8 cellular contexts compared by ENCODE assay signal in the genomic region with DNA sequence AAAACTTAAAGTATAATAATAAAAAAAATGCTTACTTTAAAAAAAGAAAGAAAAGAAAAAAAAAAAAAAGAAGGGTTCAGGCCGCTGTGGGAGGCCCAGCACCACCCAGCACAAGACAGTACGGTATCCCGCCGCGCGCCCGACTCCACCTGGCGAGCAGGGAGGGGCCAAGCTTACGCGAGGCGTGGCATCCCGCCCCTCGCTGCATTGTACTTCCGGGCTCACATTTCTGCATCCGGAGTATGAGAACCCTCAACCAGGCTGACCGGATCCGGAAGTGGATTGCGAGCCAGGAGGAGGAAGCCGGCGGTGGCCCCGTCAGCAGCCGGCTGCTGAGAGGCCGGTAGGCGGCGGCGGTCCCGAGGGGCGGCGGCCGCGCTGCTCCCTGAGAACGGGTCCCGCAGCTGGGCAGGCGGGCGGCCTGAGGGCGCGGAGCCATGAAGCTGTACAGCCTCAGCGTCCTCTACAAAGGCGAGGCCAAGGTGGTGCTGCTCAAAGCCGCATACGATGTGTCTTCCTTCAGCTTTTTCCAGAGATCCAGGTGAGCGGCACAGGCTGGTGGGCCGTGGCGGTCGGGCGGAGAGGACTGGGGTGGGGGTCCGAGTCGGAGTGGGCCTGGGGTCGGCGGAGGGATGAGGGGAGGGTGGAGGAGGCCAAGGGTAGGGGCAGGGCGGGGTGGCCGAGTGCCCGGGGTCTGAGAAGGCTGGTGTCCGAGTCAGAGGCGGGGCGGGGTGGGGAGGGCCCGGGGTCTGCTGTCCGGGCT. TPM values are rescaled to one million over a fixed set of nuclear protein-coding genes. Genes with fewer than 3 reads are reported as not detected.
A peak's percentile ranks its signal among the peaks of the same experiment; 100 is the strongest.
DNase-seq lines count a peak whose midpoint lies in the region; ATAC-seq, FAIRE-seq and TF ChIP-seq lines count a peak whose summit lies in the region.

Gene YKT6 (plus strand): TSS at position 280 of the 763 bp plus-strand sequence. CDS start 158 bp downstream, at position 438.

- H3K9me3 Mint-ChIP-seq in astrocyte (ENCODE audit: unreplicated experiment) = no peaks in the 10 kb centered on the region

- peaks cover 17% of the 10 kb centered on the region for H3K4me1 Mint-ChIP-seq in astrocyte (ENCODE audit: low read depth, unreplicated experiment)

- peaks cover 19% of the 10 kb centered on the region for H3K36me3 ChIP-seq in astrocyte (ENCODE audit: insufficient read depth, low read length)
- peaks cover 4% of the 10 kb centered on the region for H3K36me3 ChIP-seq in rectal smooth muscle tissue (ENCODE audit: control insufficient read depth, insufficient read depth, low read length)
- H3K36me3 ChIP-seq in aorta (ENCODE audit: control insufficient read depth in 1 of 2, insufficient read depth in 2 of 2, low read length in 1 of 2) = peaks cover 0 to 2% of the 10 kb centered on the region in 2 donors

- H3K9me3 ChIP-seq in astrocyte (ENCODE audit: insufficient read depth, low read depth, low read length) (no peaks in the 10 kb centered on the region), aorta (ENCODE audit: control insufficient read depth, low read length) (no peaks in the 10 kb centered on the region)

- peaks cover 6% of the 10 kb centered on the region for H3K27me3 Mint-ChIP-seq in astrocyte (ENCODE audit: low read depth, unreplicated experiment)

- H3K36me3 Mint-ChIP-seq in astrocyte (ENCODE audit: low read depth, unreplicated experiment) = peaks cover 7% of the 10 kb centered on the region

- H3K27ac Mint-ChIP-seq in astrocyte (ENCODE audit: unreplicated experiment) = peak within 1 kb of the TSS; percentile 67

- H3K27ac ChIP-seq in astrocyte (ENCODE audit: low read depth, low read length) (peak within 1 kb of the TSS; percentile 66), rectal smooth muscle tissue (ENCODE audit: low read depth, low read length) (peak within 1 kb of the TSS; percentile 27), aorta (ENCODE audit: low read depth in 1 of 2, low read length in 2 of 2) (peak within 1 kb of the TSS in 1 of 2 donors; percentile 79)

- peaks cover 52% of the 10 kb centered on the region for H3K79me2 ChIP-seq in astrocyte (ENCODE audit: insufficient read depth, low read length)

- H3K27me3 ChIP-seq in astrocyte (ENCODE audit: insufficient read depth, low read length) = peaks cover 4% of the 10 kb centered on the region
- H3K27me3 ChIP-seq in rectal smooth muscle tissue (ENCODE audit: control insufficient read depth, insufficient read depth, low read length) = no peaks in the 10 kb centered on the region
- no peaks in the 10 kb centered on the region for H3K27me3 ChIP-seq in aorta (ENCODE audit: control insufficient read depth in 1 of 2, insufficient read depth in 2 of 2, low read length in 1 of 2)

- 0 to 1% methylated on average over 49 to 58 of the region's 58 CpGs for WGBS in aorta, 2 donors

- peak; percentile 20 for FAIRE-seq in astrocyte (lab: Jason Lieb, UNC)

- peak within 1 kb of the TSS; percentile 95 for H3K4me3 Mint-ChIP-seq in astrocyte (ENCODE audit: unreplicated experiment)

- TF ChIP-seq CTCF in astrocyte (IDR thresholded peaks at IDR 0.05; ENCODE audit: insufficient read depth, low read depth, low read length) = peak; percentile 19

- peaks cover 44% of the 10 kb centered on the region for H4K20me1 ChIP-seq in astrocyte (ENCODE audit: insufficient read depth, low read length)

- H2AFZ ChIP-seq in astrocyte (ENCODE audit: low read depth, low read length) = peak within 1 kb of the TSS; percentile 76

- peak; percentile 99 for ATAC-seq in GM18502 (IDR thresholded peaks at IDR 0.05; ENCODE audit: poor library complexity, unreplicated experiment)
- peak; percentile 97 for ATAC-seq in HG02970 (IDR thresholded peaks at IDR 0.05; ENCODE audit: low FRiP score, unreplicated experiment)
- ATAC-seq in aorta (ENCODE audit: low FRiP score) = peak; percentile 95

- H3K4me2 ChIP-seq in astrocyte (ENCODE audit: low read length) = peak within 1 kb of the TSS; percentile 98

- peak within 1 kb of the TSS; percentile 94 for H3K4me3 ChIP-seq in astrocyte (ENCODE audit: insufficient read depth, low read depth, low read length)
- peak within 1 kb of the TSS; percentile 83 for H3K4me3 ChIP-seq in rectal smooth muscle tissue (ENCODE audit: low read length)
- H3K4me3 ChIP-seq in aorta (ENCODE audit: low read length in 2 of 2) = peak within 1 kb of the TSS; percentile 85 to 99

- intact Hi-C loops in T-helper 2 cell treated with Interferon-gamma antibody and Interleukin-4, amounts not matched to agents 100 ng/mL and 5 ng/mL, for 36 hours (cut with micrococcal nuclease) = loop anchor here (1.0 to 5.0 kb wide), 5 partner anchors 78 to 595 kb away; partner anchors contain the start of genes NUDCD3, POLD2, POLM and PPIA
- intact Hi-C loops in aorta (cut with DNase I) = no loop called here

- H3K4me1 ChIP-seq in astrocyte (ENCODE audit: insufficient read depth, low read length) (peaks cover 11% of the 10 kb centered on the region), rectal smooth muscle tissue (ENCODE audit: control insufficient read depth, insufficient read depth, low read length) (peaks cover 2% of the 10 kb centered on the region), aorta (ENCODE audit: control insufficient read depth in 1 of 2, insufficient read depth in 2 of 2, low read length in 2 of 2) (peaks cover 0 to 3% of the 10 kb centered on the region in 2 donors)

- H3K9ac ChIP-seq in astrocyte (ENCODE audit: low read length) (peak within 1 kb of the TSS; percentile 93), rectal smooth muscle tissue (ENCODE audit: low read length) (peak within 1 kb of the TSS; percentile 54)

- DNase-seq in NCI-H187 treated with DMSO at 0.1 percent for 48 hours (lab: John Stamatoyannopoulos, UW) = peak; percentile 76
- DNase-seq in astrocyte (ENCODE audit: low read depth) = peak; percentile 88
- DNase-seq in hepatic stellate cell (ENCODE audit: low spot score) = peak; percentile 99
- DNase-seq in aorta = peak; percentile 96 to 97

RNA-seq across cellular contexts. Expression of gene YKT6, which starts in this region (rescaled TPM):
- 70.7 and 70.9 TPM in 2 replicates for total RNA-seq in T-helper 2 cell treated with Interferon-gamma antibody and Interleukin-4, amounts not matched to agents 100 ng/mL and 5 ng/mL, for 36 hours
- total RNA-seq in astrocyte = 215 and 216 TPM in 2 replicates
- total RNA-seq in aorta = 10 to 100 TPM; 55.4 to 73.1 TPM
- polyA plus RNA-seq in aorta = 10 to 100 TPM; 47.2 to 53.2 TPM
